Comparison of ENCODE assay signal across 8 cellular contexts in genomic region chr1:117366982-117367768, GRCh38. TPM values are rescaled to one million over a fixed set of nuclear protein-coding genes. Genes with fewer than 3 reads are reported as not detected.
DNase-seq lines count a peak whose midpoint lies in the region; ATAC-seq, FAIRE-seq and TF ChIP-seq lines count a peak whose summit lies in the region.

Gene MAN1A2 (plus strand): TSS chr1:117367449. CDS start chr1:117368184, 735 bp downstream.

- H3K9me3 ChIP-seq in keratinocyte (ENCODE audit: control insufficient read depth, low read depth, low read length), result no peaks in the 10 kb centered on the region

- H3K27me3 ChIP-seq in keratinocyte (ENCODE audit: control insufficient read depth, extremely low read depth, insufficient read depth, low read length), result no peaks in the 10 kb centered on the region

- peak within 1 kb of the TSS; percentile 96 for H2AFZ ChIP-seq in keratinocyte (ENCODE audit: control insufficient read depth, low read length)

- H3K79me2 ChIP-seq in keratinocyte (ENCODE audit: control insufficient read depth, insufficient read depth, low read length), result peaks cover 49% of the 10 kb centered on the region

- no peak for TF ChIP-seq CTCF in keratinocyte (optimal IDR thresholded peaks at IDR 0.05 in 1 of 3, IDR thresholded peaks at IDR 0.05 in 1 of 3, conservative IDR thresholded peaks at IDR 0.05 in 1 of 3; ENCODE audit: extremely low read depth in 1 of 3, insufficient read depth in 2 of 3, low read length in 3 of 3)

- dilution Hi-C loops in keratinocyte (cut with MboI; ENCODE audit: extremely low pct_ligation_motif_present, low sequenced_read_pairs), result no loop called here

- no peaks in the 10 kb centered on the region for H4K20me1 ChIP-seq in keratinocyte (ENCODE audit: control insufficient read depth, extremely low read depth, insufficient read depth, low read length)

- peaks cover 24% of the 10 kb centered on the region for H3K36me3 Mint-ChIP-seq in central memory CD8-positive, alpha-beta T cell (ENCODE audit: insufficient read depth)

- DNase-seq in NCI-H524 (lab: John Stamatoyannopoulos, UW) (peak; percentile 53 to 73), NCI-H524 treated with DMSO at 0.1 percent for 48 hours (lab: John Stamatoyannopoulos, UW) (no peak), NCI-H2171 (lab: John Stamatoyannopoulos, UW) (peak; percentile 57), keratinocyte (ENCODE audit: low read depth, low spot score) (no peak)
- DNase-seq in activated CD4-positive, CD25-positive, alpha-beta regulatory T cell treated with anti-CD3 and anti-CD28 coated beads, Interleukin-2, amount 50 U/mL, for 16 hours (ENCODE audit: low read depth, low spot score), result peak; percentile 46
- peak; percentile 45 to 46 for DNase-seq in central memory CD8-positive, alpha-beta T cell (ENCODE audit: low spot score in 2 of 2)
- DNase-seq in stimulated activated CD4-positive, alpha-beta T cell treated with anti-CD3 and anti-CD28 coated beads, Interleukin-15, amount 100 ng/mL, for 1 hour (ENCODE audit: low read depth in 1 of 2, low spot score in 1 of 2), result peak; percentile 53 to 57

- no peaks in the 10 kb centered on the region for H3K27me3 Mint-ChIP-seq in central memory CD8-positive, alpha-beta T cell

- H3K4me1 Mint-ChIP-seq in central memory CD8-positive, alpha-beta T cell, result peaks cover 61% of the 10 kb centered on the region

- no peaks in the 10 kb centered on the region for H3K36me3 ChIP-seq in keratinocyte (ENCODE audit: control insufficient read depth in 2 of 2, extremely low read depth in 1 of 2, insufficient read depth in 2 of 2, low read length in 2 of 2)

- H3K27ac Mint-ChIP-seq in central memory CD8-positive, alpha-beta T cell (ENCODE audit: low read depth), result peak within 1 kb of the TSS; percentile 80

- H3K9ac ChIP-seq in keratinocyte (ENCODE audit: control insufficient read depth, extremely low read depth, insufficient read depth, low read length), result peak within 1 kb of the TSS; percentile 93

- no peaks in the 10 kb centered on the region for H3K9me3 Mint-ChIP-seq in central memory CD8-positive, alpha-beta T cell

- peak; percentile 74 for ATAC-seq in HG02885 (IDR thresholded peaks at IDR 0.05; ENCODE audit: poor library complexity, unreplicated experiment)
- peak; percentile 61 for ATAC-seq in central memory CD8-positive, alpha-beta T cell (replicated peaks; ENCODE audit: extremely low read depth, poor library complexity, severe bottlenecking)

- H3K9me1 ChIP-seq in keratinocyte (ENCODE audit: control insufficient read depth, extremely low read depth, insufficient read depth, low read length), result no peaks in the 10 kb centered on the region

- H3K27ac ChIP-seq in keratinocyte (ENCODE audit: control insufficient read depth, insufficient read depth, low read length), result peak within 1 kb of the TSS; percentile 85

- peak within 1 kb of the TSS; percentile 100 for H3K4me2 ChIP-seq in keratinocyte (ENCODE audit: control insufficient read depth, extremely low read depth, insufficient read depth, low read depth, low read length)

- no peak for FAIRE-seq in keratinocyte (lab: Jason Lieb, UNC)

- H3K4me1 ChIP-seq in keratinocyte (ENCODE audit: control insufficient read depth, extremely low read depth, insufficient read depth, low read length), result peaks cover 34% of the 10 kb centered on the region

- H3K4me3 Mint-ChIP-seq in central memory CD8-positive, alpha-beta T cell, result peak within 1 kb of the TSS; percentile 94

- H3K4me3 ChIP-seq in keratinocyte (ENCODE audit: control insufficient read depth in 2 of 3, extremely low read depth in 1 of 3, insufficient read depth in 2 of 3, low read depth in 1 of 3, low read length in 3 of 3), result peak within 1 kb of the TSS; percentile 79 to 93 (median 83)

RNA-seq across cellular contexts. Expression of gene MAN1A2, which starts in this region (rescaled TPM):
- polyA plus RNA-seq in keratinocyte, result 13.6 to 23.1 TPM (median 19.0 TPM) in 3 replicates
- polyA plus RNA-seq in keratinocyte (2011; ENCODE audit: low read depth), result 8.5 TPM
- 7.7 and 10.6 TPM in 2 replicates for polyA plus RNA-seq in keratinocyte (2011; cell fraction: cytosol; rRNA removed)
- 13.1 and 19.7 TPM in 2 replicates for polyA plus RNA-seq in keratinocyte (2011; cell fraction: nucleus; rRNA removed)
- polyA plus RNA-seq in keratinocyte (2012; ENCODE audit: low replicate concordance), result 7.3 and 18.1 TPM in 2 replicates
- polyA minus RNA-seq in keratinocyte, result 26.6 to 42.9 TPM (median 38.1 TPM) in 3 replicates
- polyA minus RNA-seq in keratinocyte (2011; cell fraction: cytosol; rRNA and poly(A)+ RNA removed), result 14.6 TPM
- 18.3 and 31.5 TPM in 2 replicates for polyA minus RNA-seq in keratinocyte (2011; cell fraction: nucleus; rRNA and poly(A)+ RNA removed)

Comparison
In these comparisons a context has a peak if more than half of its experiments do, and no peak if none do; other contexts are left out.
1. DNase-seq: peak in NCI-H524 (2 of 2), NCI-H2171 (single experiment), activated CD4-positive, CD25-positive, alpha-beta regulatory T cell treated with anti-CD3 and anti-CD28 coated beads, Interleukin-2, amount 50 U/mL, for 16 hours (single experiment), central memory CD8-positive, alpha-beta T cell (2 of 2) and stimulated activated CD4-positive, alpha-beta T cell treated with anti-CD3 and anti-CD28 coated beads, Interleukin-15, amount 100 ng/mL, for 1 hour (2 of 2); none in NCI-H524 treated with DMSO at 0.1 percent for 48 hours (single experiment) and keratinocyte (single experiment).